ENCODE assay signal across 20 cellular contexts in genomic region chr6:69895396-69895795, GRCh38. TPM values are rescaled to one million over a fixed set of nuclear protein-coding genes. Genes with fewer than 3 reads are reported as not detected.
DNase-seq lines count a peak whose midpoint lies in the region; ATAC-seq and TF ChIP-seq lines count a peak whose summit lies in the region.
"Had no signal": no experiment of that assay in that cellular context is flagged by ENCODE, and none has a peak within 500 bp of the region (broad histone marks: within the 10 kb centered on the region; RNA-seq: fewer than 3 reads in every experiment).

No MANE protein-coding gene starts in this region.

- DNase-seq in UCSD-AML1 (lab: John Stamatoyannopoulos, UW; ENCODE audit: unreplicated experiment): peak; percentile 7
- no peak for DNase-seq in neuronal stem cell (ENCODE audit: low spot score)
- no peak for DNase-seq in Right ventricle myocardium inferior (ENCODE audit: missing footprints)
- DNase-seq in endothelial cell (ENCODE audit: low spot score): no peak
- no peak for DNase-seq in NCI-H187 treated with DMSO at 0.1 percent for 48 hours (lab: John Stamatoyannopoulos, UW)
- DNase-seq: activated CD4-positive, CD25-positive, alpha-beta regulatory T cell treated with anti-CD3 and anti-CD28 coated beads, Interleukin-2, amount 50 U/mL, for 72 hours; activated CD8-positive, alpha-beta memory T cell treated with anti-CD3 and anti-CD28 coated beads, Interleukin-2, amount 10 ng/mL, durations not matched to agents 7 days and 5 days; activated naive CD8-positive, alpha-beta T cell treated with anti-CD3 and anti-CD28 coated beads, Interleukin-2, amount 10 ng/mL, durations not matched to agents 7 days and 5 days; CD8-positive, alpha-beta memory T cell; DMS53; left lung; NK-92 treated with Interleukin-12 subunit alpha and Interleukin-12 subunit beta, amount 100 ng/mL, for 24 hours; stimulated activated CD4-positive, alpha-beta T cell treated with anti-CD3 and anti-CD28 coated beads, Interleukin-2, amount 100 ng/mL, for 24 hours; stimulated activated naive CD4-positive, alpha-beta T cell treated with Interleukin-2 at 50 U/mL for 16 hours; thyroid gland had no signal

- H3K14ac ChIP-seq in neuronal stem cell (ENCODE audit: low read length): no peak overlapping the region

- no peak overlapping the region for H3K4me2 ChIP-seq in neuronal stem cell (ENCODE audit: insufficient read depth, low read length, poor library complexity, severe bottlenecking)

- no peak overlapping the region for H2BK12ac ChIP-seq in neuronal stem cell (ENCODE audit: low read length)

- peaks cover 0 to 3% of the 10 kb centered on the region in 2 donors for H3K4me1 ChIP-seq in neuronal stem cell (ENCODE audit: control insufficient read depth in 2 of 2, insufficient read depth in 1 of 2, low read depth in 1 of 2, low read length in 2 of 2)
- H3K4me1 ChIP-seq: left lung, thyroid gland had no signal

- peak; percentile 13 for ATAC-seq in GM19023 (IDR thresholded peaks at IDR 0.05; ENCODE audit: unreplicated experiment)
- peak; percentile 30 for ATAC-seq in HG02678 (IDR thresholded peaks at IDR 0.05; ENCODE audit: unreplicated experiment)
- no peak for ATAC-seq in Right ventricle myocardium inferior
- ATAC-seq in HG03457 (IDR thresholded peaks at IDR 0.05; ENCODE audit: unreplicated experiment): no peak
- ATAC-seq: activated CD8-positive, alpha-beta memory T cell treated with anti-CD3 and anti-CD28 coated beads, Interleukin-2, amount 10 ng/mL, durations not matched to agents 7 days and 5 days; activated T-helper 17 cell treated with anti-CD3 and anti-CD28 coated beads, Interleukin-2, amount 50 U/mL, for 72 hours; left lung had no signal

- H2AK5ac ChIP-seq in neuronal stem cell (ENCODE audit: low read depth, low read length): no peak overlapping the region

- H3K9me3 ChIP-seq in neuronal stem cell (replicated peaks in 1 of 2; ENCODE audit: control insufficient read depth in 2 of 2, insufficient read depth in 1 of 2, low read depth in 1 of 2, low read length in 2 of 2): no peaks in the 10 kb centered on the region
- H3K9me3 ChIP-seq: left lung, thyroid gland had no signal

- peaks cover 2% of the 10 kb centered on the region for H3K27me3 Mint-ChIP-seq in endothelial cell (ENCODE audit: unreplicated experiment)
- H3K27me3 Mint-ChIP-seq: activated CD8-positive, alpha-beta memory T cell treated with anti-CD3 and anti-CD28 coated beads, Interleukin-2, amount 10 ng/mL, durations not matched to agents 7 days and 5 days had no signal

- H4K91ac ChIP-seq in neuronal stem cell (ENCODE audit: low read depth, low read length, poor library complexity): no peak overlapping the region

- H3K4ac ChIP-seq in neuronal stem cell (ENCODE audit: low read length): no peak overlapping the region

- H3K9ac ChIP-seq in neuronal stem cell (ENCODE audit: low read depth, low read length, poor library complexity): no peak overlapping the region

- no peak overlapping the region for H2BK5ac ChIP-seq in neuronal stem cell (ENCODE audit: low read length)

- no CpG with 5 or more reads among the region's 4 CpGs for whole genome bisulfite sequencing in neuronal stem cell (ENCODE audit: extremely low coverage in 2 of 2, insufficient read length in 2 of 2, insufficient replicate concordance in 1 of 2), 2 donors

- H2AFZ ChIP-seq in neuronal stem cell (ENCODE audit: low read length): peak overlapping the region; percentile 74

- no peak overlapping the region for H3K18ac ChIP-seq in neuronal stem cell (ENCODE audit: low read length)

- H3K79me1 ChIP-seq in neuronal stem cell (ENCODE audit: low read depth, low read length): no peaks in the 10 kb centered on the region

- no peaks in the 10 kb centered on the region for H3K9me3 Mint-ChIP-seq in endothelial cell (ENCODE audit: unreplicated experiment)
- H3K9me3 Mint-ChIP-seq: activated naive CD8-positive, alpha-beta T cell treated with anti-CD3 and anti-CD28 coated beads, Interleukin-2, amount 10 ng/mL, durations not matched to agents 7 days and 5 days; activated T-helper 17 cell treated with anti-CD3 and anti-CD28 coated beads, Interleukin-2, amount 50 U/mL, for 72 hours; CD8-positive, alpha-beta memory T cell had no signal

- no peak overlapping the region for H2BK15ac ChIP-seq in neuronal stem cell (ENCODE audit: low read length)

- no peak for TF ChIP-seq CTCF in endothelial cell (IDR thresholded peaks at IDR 0.05; ENCODE audit: unreplicated experiment)

- no peak overlapping the region for H3K27ac ChIP-seq in neuronal stem cell (replicated peaks; ENCODE audit: low read length)
- H3K27ac ChIP-seq: left lung, thyroid gland had no signal

- no peak overlapping the region for H4K8ac ChIP-seq in neuronal stem cell (ENCODE audit: low read depth, low read length)

- H3K36me3 Mint-ChIP-seq in endothelial cell (ENCODE audit: low read depth, unreplicated experiment): no peaks in the 10 kb centered on the region
- H3K36me3 Mint-ChIP-seq: activated CD8-positive, alpha-beta memory T cell treated with anti-CD3 and anti-CD28 coated beads, Interleukin-2, amount 10 ng/mL, durations not matched to agents 7 days and 5 days; activated naive CD8-positive, alpha-beta T cell treated with anti-CD3 and anti-CD28 coated beads, Interleukin-2, amount 10 ng/mL, durations not matched to agents 7 days and 5 days; CD8-positive, alpha-beta memory T cell had no signal

- no peaks in the 10 kb centered on the region for H3K36me3 ChIP-seq in neuronal stem cell (replicated peaks in 1 of 2; ENCODE audit: control insufficient read depth in 2 of 2, insufficient read depth in 2 of 2, low read length in 2 of 2)
- H3K36me3 ChIP-seq: left lung, thyroid gland had no signal

- H3K27me3 ChIP-seq in neuronal stem cell (ENCODE audit: control insufficient read depth in 3 of 3, insufficient read depth in 3 of 3, low read depth in 1 of 3, low read length in 3 of 3): no peaks in the 10 kb centered on the region
- H3K27me3 ChIP-seq: left lung, thyroid gland had no signal

- peaks cover 7% of the 10 kb centered on the region for H3K4me1 Mint-ChIP-seq in endothelial cell (ENCODE audit: unreplicated experiment)
- H3K4me1 Mint-ChIP-seq: activated T-helper 17 cell treated with anti-CD3 and anti-CD28 coated beads, Interleukin-2, amount 50 U/mL, for 72 hours; CD8-positive, alpha-beta memory T cell had no signal

- H3K4me3 Mint-ChIP-seq in endothelial cell (ENCODE audit: unreplicated experiment): no peak overlapping the region
- H3K4me3 Mint-ChIP-seq: activated CD8-positive, alpha-beta memory T cell treated with anti-CD3 and anti-CD28 coated beads, Interleukin-2, amount 10 ng/mL, durations not matched to agents 7 days and 5 days; activated naive CD8-positive, alpha-beta T cell treated with anti-CD3 and anti-CD28 coated beads, Interleukin-2, amount 10 ng/mL, durations not matched to agents 7 days and 5 days; activated T-helper 17 cell treated with anti-CD3 and anti-CD28 coated beads, Interleukin-2, amount 50 U/mL, for 72 hours; CD8-positive, alpha-beta memory T cell had no signal

- intact Hi-C loops in Right ventricle myocardium inferior (cut with DNase I): no loop called here

- H3K23ac ChIP-seq in neuronal stem cell (ENCODE audit: low read depth, low read length, poor library complexity): no peak overlapping the region

- H2BK120ac ChIP-seq in neuronal stem cell (ENCODE audit: low read depth, low read length): no peak overlapping the region

- no peak overlapping the region for H3K4me3 ChIP-seq in neuronal stem cell (ENCODE audit: low read length in 2 of 2)
- H3K4me3 ChIP-seq: left lung, thyroid gland had no signal

- H3K27ac Mint-ChIP-seq in endothelial cell (ENCODE audit: unreplicated experiment): no peak overlapping the region
- H3K27ac Mint-ChIP-seq: activated CD8-positive, alpha-beta memory T cell treated with anti-CD3 and anti-CD28 coated beads, Interleukin-2, amount 10 ng/mL, durations not matched to agents 7 days and 5 days; activated naive CD8-positive, alpha-beta T cell treated with anti-CD3 and anti-CD28 coated beads, Interleukin-2, amount 10 ng/mL, durations not matched to agents 7 days and 5 days; activated T-helper 17 cell treated with anti-CD3 and anti-CD28 coated beads, Interleukin-2, amount 50 U/mL, for 72 hours; CD8-positive, alpha-beta memory T cell had no signal

RNA-seq across cellular contexts. Expression of gene COL19A1, which starts 29.0 kb away (rescaled TPM):
- 0.26 TPM for polyA plus RNA-seq in neuronal stem cell (2013, experiment 1 of 2)
- polyA plus RNA-seq in neuronal stem cell (2013, experiment 2 of 2): 0.26 TPM
- 1.2 TPM for total RNA-seq in Right ventricle myocardium inferior
- 0.33 TPM for total RNA-seq in endothelial cell (ENCODE audit: unreplicated experiment)
- total RNA-seq: fibroblast of lung, thyroid gland had no signal
- polyA plus RNA-seq: CD8-positive, alpha-beta memory T cell had no signal

Comparison
In these comparisons a context has a peak if more than half of its experiments do, and no peak if none do; other contexts are left out.
1. ATAC-seq: peak in GM19023 (single experiment) and HG02678 (single experiment); none in Right ventricle myocardium inferior (single experiment) and HG03457 (single experiment).